ENCODE assay signal across 24 cellular contexts in genomic region chr2:150045601-150046000, GRCh38.
A peak's percentile ranks its signal among the peaks of the same experiment; 100 is the strongest.
DNase-seq lines count a peak whose midpoint lies in the region; ATAC-seq and TF ChIP-seq lines count a peak whose summit lies in the region.
"Had no signal": no experiment of that assay in that cellular context is flagged by ENCODE, and none has a peak within 500 bp of the region (broad histone marks: within the 10 kb centered on the region; RNA-seq: fewer than 3 reads in every experiment).

No MANE protein-coding gene starts in this region.

- H3F3A ChIP-seq in SK-N-SH (replicated peaks; ENCODE audit: insufficient read depth) = no peaks in the 10 kb centered on the region

- WGBS in SK-N-SH (ENCODE audit: low lambda C conversion rate) = 86% methylated on average over 4 of the region's 4 CpGs

- peak overlapping the region; percentile 70 for H3K27ac Mint-ChIP-seq in mesothelial cell of epicardium
- H3K27ac Mint-ChIP-seq in type B pancreatic cell = peak overlapping the region; percentile 48
- H3K27ac Mint-ChIP-seq: CD14-positive monocyte, GM23338, H9, T-cell had no signal

- TF ChIP-seq EP300 in SK-N-SH (IDR thresholded peaks at IDR 0.05; ENCODE audit: borderline replicate concordance in 1 of 2, low read depth in 1 of 2, low read length in 1 of 2) = no peak

- H3K27me3 Mint-ChIP-seq in mesothelial cell of epicardium (ENCODE audit: low read depth) = no peaks in the 10 kb centered on the region
- H3K27me3 Mint-ChIP-seq in type B pancreatic cell = no peaks in the 10 kb centered on the region
- H3K27me3 Mint-ChIP-seq: T-cell had no signal

- H3K9ac ChIP-seq in SK-N-SH = no peak overlapping the region

- H3K36me3 Mint-ChIP-seq in mesothelial cell of epicardium (no peaks in the 10 kb centered on the region), type B pancreatic cell (no peaks in the 10 kb centered on the region)
- H3K36me3 Mint-ChIP-seq: CD14-positive monocyte, T-cell had no signal

- peaks cover 59% of the 10 kb centered on the region for H3K4me1 Mint-ChIP-seq in mesothelial cell of epicardium
- H3K4me1 Mint-ChIP-seq in type B pancreatic cell (ENCODE audit: unreplicated experiment) = peaks cover 37% of the 10 kb centered on the region
- H3K4me1 Mint-ChIP-seq: CD14-positive monocyte, T-cell had no signal

- TF ChIP-seq RAD21 in SK-N-SH (IDR thresholded peaks at IDR 0.05; ENCODE audit: low read length) = no peak

- H3K4me3 ChIP-seq in SK-N-SH (ENCODE audit: low read depth in 2 of 2, low read length in 1 of 2) (no peak overlapping the region), SJSA1 (no peak overlapping the region)
- H3K4me3 ChIP-seq: GM23338 had no signal

- no peaks in the 10 kb centered on the region for H3K79me2 ChIP-seq in SK-N-SH (ENCODE audit: insufficient read depth)

- no peaks in the 10 kb centered on the region for H3K9me2 ChIP-seq in SK-N-SH

- H3K4me1 ChIP-seq in SK-N-SH (ENCODE audit: control insufficient read depth in 1 of 2, insufficient read depth in 2 of 2, low read depth in 1 of 2, low read length in 1 of 2) (no peaks in the 10 kb centered on the region; a peak in 1 of 4 replicates), SJSA1 (replicated peaks) (peaks cover 16% of the 10 kb centered on the region)
- H3K4me1 ChIP-seq: BE2C had no signal

- TF ChIP-seq CTCF in SK-N-SH (IDR thresholded peaks at IDR 0.05) = no peak
- no peak for TF ChIP-seq CTCF in mesothelial cell of epicardium (IDR thresholded peaks at IDR 0.05; ENCODE audit: unreplicated experiment)
- no peak for TF ChIP-seq CTCF in type B pancreatic cell (conservative IDR thresholded peaks at IDR 0.05)

- H3K27ac ChIP-seq in SK-N-SH (ENCODE audit: low read depth in 2 of 2, low read length in 1 of 2) (no peak overlapping the region), SJSA1 (peak overlapping the region; percentile 77)
- H3K27ac ChIP-seq: 22Rv1 had no signal

- H3K9me3 ChIP-seq in SK-N-SH (no peaks in the 10 kb centered on the region), SJSA1 (replicated peaks) (no peaks in the 10 kb centered on the region)
- H3K9me3 ChIP-seq: BE2C had no signal

- POLR2A ChIA-PET in SK-N-SH (lab: Yijun Ruan, JAX) = no interaction called here

- no peak overlapping the region for H3K4me2 ChIP-seq in SK-N-SH
- H3K4me2 ChIP-seq: GM23338 had no signal

- H3K9me3 Mint-ChIP-seq in mesothelial cell of epicardium (no peaks in the 10 kb centered on the region), type B pancreatic cell (no peaks in the 10 kb centered on the region)
- H3K9me3 Mint-ChIP-seq: GM23338, H9 had no signal

- H3K27me3 ChIP-seq in SK-N-SH (ENCODE audit: insufficient read depth) (no peaks in the 10 kb centered on the region), SJSA1 (replicated peaks) (no peaks in the 10 kb centered on the region)
- H3K27me3 ChIP-seq: BE2C had no signal

- H3K4me3 Mint-ChIP-seq in mesothelial cell of epicardium (no peak overlapping the region), type B pancreatic cell (no peak overlapping the region)
- H3K4me3 Mint-ChIP-seq: CD14-positive monocyte, GM23338, H9, T-cell had no signal

- CTCF ChIA-PET in SK-N-SH (lab: Yijun Ruan, JAX) = no interaction called here

- DNase-seq in SK-N-SH (no peak), SJSA1 (ENCODE audit: low read depth in 1 of 2, low spot score in 2 of 2) (no peak), mesothelial cell of epicardium (ENCODE audit: low spot score in 2 of 2, unreplicated experiment in 2 of 2) (no peak), type B pancreatic cell (ENCODE audit: extremely low spot score, unreplicated experiment) (no peak), NCI-H1048 (lab: John Stamatoyannopoulos, UW) (no peak), NCI-H345 treated with DMSO at 0.1 percent for 48 hours (lab: John Stamatoyannopoulos, UW; ENCODE audit: unreplicated experiment) (no peak)
- DNase-seq: BE2C, Calu3, DMS79 treated with DMSO at 0.1 percent for 48 hours, H9, NCI-H1092, NCI-H1436, NCI-H187, NCI-H2171 treated with DMSO at 0.1 percent for 48 hours, NCI-H345, NCI-H524, NCI-H748 treated with DMSO at 0.1 percent for 48 hours, SIG-M5, T-cell had no signal

- H4K20me1 ChIP-seq in SK-N-SH (ENCODE audit: insufficient read depth) = no peaks in the 10 kb centered on the region

- H2AFZ ChIP-seq in SK-N-SH (ENCODE audit: low read depth) = no peak overlapping the region; the same call in 1 of the 2 replicates
- H2AFZ ChIP-seq: GM23338 had no signal

- ATAC-seq in SK-N-SH treated with all-trans-retinoic acid at 6 μM for 48 hours (no peak), HG03432 (IDR thresholded peaks at IDR 0.05; ENCODE audit: unreplicated experiment) (no peak)
- ATAC-seq: T-cell had no signal

- H3K36me3 ChIP-seq in SK-N-SH (replicated peaks in 1 of 2; ENCODE audit: control insufficient read depth in 1 of 2, insufficient read depth in 2 of 2, low read length in 1 of 2) (no peaks in the 10 kb centered on the region), SJSA1 (no peaks in the 10 kb centered on the region)
- H3K36me3 ChIP-seq: BE2C had no signal

TF ChIP-seq in SK-N-SH, 30 proteins besides CTCF, POLR2A, EP300 and RAD21 (continues in another document):
- TF ChIP-seq NFIC (IDR thresholded peaks at IDR 0.05; ENCODE audit: borderline replicate concordance) (no peak), JUND (IDR thresholded peaks at IDR 0.05) (no peak), REST (IDR thresholded peaks at IDR 0.05; ENCODE audit: low read depth, low read length) (no peak), FOXM1 (IDR thresholded peaks at IDR 0.05; ENCODE audit: low read depth) (no peak)

TF ChIP-seq in SK-N-SH treated with all-trans-retinoic acid at 6 μM for 48 hours, 23 proteins besides CTCF, POLR2A, EP300 and RAD21 (continues in another document):
- TF ChIP-seq ZNF70 (CRISPR knock-in tag; IDR thresholded peaks at IDR 0.05) (no peak), ZC3H10 (CRISPR knock-in tag; IDR thresholded peaks at IDR 0.05) (no peak), ARNTL (CRISPR knock-in tag; IDR thresholded peaks at IDR 0.05; ENCODE audit: borderline replicate concordance, low read depth) (no peak), ZNF8 (CRISPR knock-in tag; IDR thresholded peaks at IDR 0.05) (no peak), ZFP3 (CRISPR knock-in tag; IDR thresholded peaks at IDR 0.05) (no peak), CSDC2 (CRISPR knock-in tag; IDR thresholded peaks at IDR 0.05) (no peak), PPARA (CRISPR knock-in tag; IDR thresholded peaks at IDR 0.05; ENCODE audit: borderline replicate concordance) (no peak), OSR1 (CRISPR knock-in tag; IDR thresholded peaks at IDR 0.05) (no peak), ZNF565 (CRISPR knock-in tag; conservative IDR thresholded peaks at IDR 0.05; ENCODE audit: low read depth) (no peak), SNAI2 (CRISPR knock-in tag; IDR thresholded peaks at IDR 0.05) (no peak), ISL1 (CRISPR knock-in tag; IDR thresholded peaks at IDR 0.05) (no peak), PATZ1 (CRISPR knock-in tag; IDR thresholded peaks at IDR 0.05; ENCODE audit: borderline replicate concordance) (no peak), TOX (CRISPR knock-in tag; IDR thresholded peaks at IDR 0.05; ENCODE audit: borderline replicate concordance) (no peak), CREB5 (CRISPR knock-in tag; IDR thresholded peaks at IDR 0.05; ENCODE audit: low read depth) (no peak), BACH2 (CRISPR knock-in tag; IDR thresholded peaks at IDR 0.05; ENCODE audit: borderline replicate concordance) (no peak), GLIS3 (CRISPR knock-in tag; IDR thresholded peaks at IDR 0.05) (no peak)
- TF ChIP-seq, protein P1, sequence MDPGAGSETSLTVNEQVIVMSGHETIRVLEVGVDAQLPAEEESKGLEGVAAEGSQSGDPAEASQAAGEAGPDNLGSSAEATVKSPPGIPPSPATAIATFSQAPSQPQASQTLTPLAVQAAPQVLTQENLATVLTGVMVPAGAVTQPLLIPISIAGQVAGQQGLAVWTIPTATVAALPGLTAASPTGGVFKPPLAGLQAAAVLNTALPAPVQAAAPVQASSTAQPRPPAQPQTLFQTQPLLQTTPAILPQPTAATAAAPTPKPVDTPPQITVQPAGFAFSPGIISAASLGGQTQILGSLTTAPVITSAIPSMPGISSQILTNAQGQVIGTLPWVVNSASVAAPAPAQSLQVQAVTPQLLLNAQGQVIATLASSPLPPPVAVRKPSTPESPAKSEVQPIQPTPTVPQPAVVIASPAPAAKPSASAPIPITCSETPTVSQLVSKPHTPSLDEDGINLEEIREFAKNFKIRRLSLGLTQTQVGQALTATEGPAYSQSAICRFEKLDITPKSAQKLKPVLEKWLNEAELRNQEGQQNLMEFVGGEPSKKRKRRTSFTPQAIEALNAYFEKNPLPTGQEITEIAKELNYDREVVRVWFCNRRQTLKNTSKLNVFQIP (CRISPR knock-in tag; IDR thresholded peaks at IDR 0.05; ENCODE audit: borderline replicate concordance, low read depth) = no peak
